22 cellular contexts compared by ENCODE assay signal in genomic region chr7:159311172-159311494, GRCh38.
DNase-seq lines count a peak whose midpoint lies in the region; ATAC-seq, FAIRE-seq and TF ChIP-seq lines count a peak whose summit lies in the region.
"Had no signal": no experiment of that assay in that cellular context is flagged by ENCODE, and none has a peak within 500 bp of the region (broad histone marks: within the 10 kb centered on the region; RNA-seq: fewer than 3 reads in every experiment).

No MANE protein-coding gene starts in this region.

- TF ChIP-seq CTCF in MCF 10A (IDR thresholded peaks at IDR 0.05; ENCODE audit: unreplicated experiment): no peak
- no peak for TF ChIP-seq CTCF in breast epithelium (IDR thresholded peaks at IDR 0.05)
- TF ChIP-seq CTCF in K562 (IDR thresholded peaks at IDR 0.05 in 2 of 3, conservative IDR thresholded peaks at IDR 0.05 in 1 of 3; ENCODE audit: insufficient read depth in 2 of 3, low read depth in 1 of 3, low read length in 3 of 3): no peak
- no peak for TF ChIP-seq CTCF in hepatocyte (IDR thresholded peaks at IDR 0.05; ENCODE audit: poor library complexity)

- H3K9me3 ChIP-seq in breast epithelium (no peaks in the 10 kb centered on the region), K562 (replicated peaks; ENCODE audit: control insufficient read depth, insufficient read depth, low read depth, low read length) (no peaks in the 10 kb centered on the region), hepatocyte (ENCODE audit: low read depth) (no peaks in the 10 kb centered on the region)

- H3K9me1 ChIP-seq in K562 (ENCODE audit: control insufficient read depth, insufficient read depth, low read length): no peaks in the 10 kb centered on the region

- H3K36me3 Mint-ChIP-seq in MCF 10A (ENCODE audit: insufficient read depth, unreplicated experiment): no peaks in the 10 kb centered on the region
- H3K36me3 Mint-ChIP-seq: CD4-positive, CD25-positive, alpha-beta regulatory T cell; CD8-positive, alpha-beta T cell had no signal

- H3K27me3 ChIP-seq in breast epithelium: no peaks in the 10 kb centered on the region
- no peaks in the 10 kb centered on the region for H3K27me3 ChIP-seq in K562 (ENCODE audit: control insufficient read depth in 2 of 2, insufficient read depth in 2 of 2, low read length in 2 of 2)
- no peaks in the 10 kb centered on the region for H3K27me3 ChIP-seq in hepatocyte
- H3K27me3 ChIP-seq: BLaER1 had no signal

- no peaks in the 10 kb centered on the region for H3K27me3 Mint-ChIP-seq in MCF 10A (ENCODE audit: insufficient read depth, unreplicated experiment)
- H3K27me3 Mint-ChIP-seq: B cell had no signal

- H3K4me3 ChIP-seq in breast epithelium: no peak overlapping the region
- no peak overlapping the region for H3K4me3 ChIP-seq in K562
- H3K4me3 ChIP-seq in hepatocyte: no peak overlapping the region
- H3K4me3 ChIP-seq: BLaER1, GM12878 had no signal

- H3K27ac ChIP-seq in breast epithelium (no peak overlapping the region), K562 (ENCODE audit: extremely low read depth, low read depth, low read length) (no peak overlapping the region), hepatocyte (peak overlapping the region; percentile 58)
- H3K27ac ChIP-seq: 22Rv1, BLaER1, C4-2B had no signal

- no peak for DNase-seq in MCF 10A (ENCODE audit: unreplicated experiment)
- no peak for DNase-seq in breast epithelium (ENCODE audit: low spot score in 2 of 2)
- DNase-seq in K562 (ENCODE audit: extremely low read depth in 1 of 4, low spot score in 3 of 4): no peak
- no peak for DNase-seq in hepatocyte (ENCODE audit: low spot score)
- no peak for DNase-seq in activated effector memory CD4-positive, alpha-beta T cell treated with Interleukin-2 at 50 U/mL for 16 hours
- no peak for DNase-seq in SW 1271 (lab: John Stamatoyannopoulos, UW)
- DNase-seq: CD4-positive, CD25-positive, alpha-beta regulatory T cell; CD8-positive, alpha-beta T cell; DMS 273 treated with DMSO at 0.1 percent for 48 hours; DMS79; EL; GDM1; GOT3; H7; HCEC 1CT had no signal

- H3K9me2 ChIP-seq in hepatocyte (replicated peaks; ENCODE audit: insufficient read depth): no peaks in the 10 kb centered on the region

- POLR2A ChIA-PET in MCF 10A (lab: Yijun Ruan, JAX): interaction anchor here (0.7 to 1.7 kb wide), 7 partner anchors 8 to 447 kb away, joined by 3 to 9 read pairs (median 4); no protein-coding TSS in a partner anchor
- POLR2A ChIA-PET in K562 (lab: Yijun Ruan, JAX): interaction anchor here (1.0 to 1.2 kb wide), 2 partner anchors 8 to 9 kb away, joined by 3 to 4 read pairs; no protein-coding TSS in a partner anchor

- intact Hi-C loops in MCF 10A (cut with micrococcal nuclease): no loop called here
- intact Hi-C loops in breast epithelium (cut with DNase I; ENCODE audit: low total_unique reads): no loop called here
- intact Hi-C loops in K562 (cut with micrococcal nuclease): no loop called here

- H3K4me1 ChIP-seq in breast epithelium: no peaks in the 10 kb centered on the region
- peaks cover 0 to 8% of the 10 kb centered on the region in 2 experiments; a peak in 2 of 5 replicates for H3K4me1 ChIP-seq in K562 (replicated peaks in 1 of 2; ENCODE audit: control insufficient read depth in 2 of 2, insufficient read depth in 2 of 2, low read length in 2 of 2)
- H3K4me1 ChIP-seq in hepatocyte (ENCODE audit: insufficient read depth): peaks cover 11% of the 10 kb centered on the region
- H3K4me1 ChIP-seq: BLaER1 had no signal

- BruUV-seq in MCF 10A (replicated peaks; lab: Mats Ljungman, UMichigan) (no TSS peak), K562 (replicated peaks; lab: Mats Ljungman, UMichigan) (no TSS peak)

- H3K36me3 ChIP-seq in breast epithelium (no peaks in the 10 kb centered on the region), K562 (ENCODE audit: control insufficient read depth, insufficient read depth, low read length) (no peaks in the 10 kb centered on the region), hepatocyte (replicated peaks; ENCODE audit: insufficient read depth, low read depth) (no peaks in the 10 kb centered on the region)
- H3K36me3 ChIP-seq: BLaER1 had no signal

- WGBS in K562 (ENCODE audit: insufficient coverage, low coverage, missing lambda C conversion rate): 0% methylated on average over 1 of the region's 1 CpG
- 100% methylated on average over 1 of the region's 1 CpG for WGBS in hepatocyte (ENCODE audit: low lambda C conversion rate, missing lambda C conversion rate)

- no peak overlapping the region for H3K4me3 Mint-ChIP-seq in MCF 10A (ENCODE audit: unreplicated experiment)
- H3K4me3 Mint-ChIP-seq: B cell; CD4-positive, CD25-positive, alpha-beta regulatory T cell; CD8-positive, alpha-beta T cell had no signal

- H2AFZ ChIP-seq in K562 (ENCODE audit: low read depth, low read length) (no peak overlapping the region), hepatocyte (peak overlapping the region; percentile 41)

- FAIRE-seq in K562 (lab: Jason Lieb, UNC): no peak
- FAIRE-seq: D721Med, GM12878 had no signal

- no peaks in the 10 kb centered on the region for H3K9me3 Mint-ChIP-seq in MCF 10A (ENCODE audit: unreplicated experiment)
- H3K9me3 Mint-ChIP-seq: CD8-positive, alpha-beta T cell had no signal

- H3K4me2 ChIP-seq in K562 (ENCODE audit: insufficient read depth, low read length) (peak overlapping the region; percentile 21; the same call in 1 of the 2 replicates), hepatocyte (no peak overlapping the region)
- H3K4me2 ChIP-seq: BLaER1 had no signal

- CTCF ChIA-PET in MCF 10A (lab: Yijun Ruan, JAX): interaction anchor here (0.6 kb wide), 2 partner anchors 199 to 334 kb away, joined by 3 read pairs; no protein-coding TSS in a partner anchor
- CTCF ChIA-PET in K562 (lab: Yijun Ruan, JAX; ENCODE audit: low intra/inter-chr PET ratio): no interaction called here

- no peaks in the 10 kb centered on the region for H3K79me2 ChIP-seq in K562 (ENCODE audit: control insufficient read depth, insufficient read depth, low read length)
- H3K79me2 ChIP-seq in hepatocyte: no peaks in the 10 kb centered on the region

- ATAC-seq in K562 (peak; percentile 77), GM18907 (IDR thresholded peaks at IDR 0.05; ENCODE audit: unreplicated experiment) (no peak)
- ATAC-seq: CD8-positive, alpha-beta T cell; GM12878 had no signal

- peaks cover 9% of the 10 kb centered on the region for H3K4me1 Mint-ChIP-seq in MCF 10A (ENCODE audit: insufficient read depth, unreplicated experiment)
- H3K4me1 Mint-ChIP-seq: B cell; CD4-positive, CD25-positive, alpha-beta regulatory T cell had no signal

- TF ChIP-seq POLR2A in breast epithelium (IDR thresholded peaks at IDR 0.05) (no peak), K562 (conservative IDR thresholded peaks at IDR 0.05) (no peak)

- no peak overlapping the region for H3K9ac ChIP-seq in K562 (ENCODE audit: insufficient read depth in 1 of 2, low read depth in 2 of 2, low read length in 2 of 2)
- H3K9ac ChIP-seq: BLaER1 had no signal

- in situ Hi-C loops in K562 (cut with MboI): no loop called here

- TF ChIP-seq EP300 in K562 (IDR thresholded peaks at IDR 0.05; ENCODE audit: low read length): no peak

- peak overlapping the region; percentile 77 for H3K27ac Mint-ChIP-seq in MCF 10A (ENCODE audit: low read depth, unreplicated experiment)
- H3K27ac Mint-ChIP-seq: B cell; CD4-positive, CD25-positive, alpha-beta regulatory T cell; CD8-positive, alpha-beta T cell had no signal

- TF ChIP-seq RAD21 in K562 (CRISPR knock-in tag; conservative IDR thresholded peaks at IDR 0.05 in 1 of 2, IDR thresholded peaks at IDR 0.05 in 1 of 2): no peak

- H4K20me1 ChIP-seq in K562 (replicated peaks; ENCODE audit: control insufficient read depth, insufficient read depth, low read length): no peaks in the 10 kb centered on the region
- H4K20me1 ChIP-seq in hepatocyte (ENCODE audit: insufficient read depth, poor library complexity, severe bottlenecking): no peaks in the 10 kb centered on the region
- H4K20me1 ChIP-seq: BLaER1 had no signal

TF ChIP-seq in K562, 482 proteins besides CTCF, POLR2A, EP300 and RAD21 (continues in another document):
- TF ChIP-seq GATAD2A (IDR thresholded peaks at IDR 0.05): no peak
- TF ChIP-seq MNT (conservative IDR thresholded peaks at IDR 0.05): 0 out of 4 replicates have a peak, but pooled peaks of 1 of the 2 experiments have one; percentile 5
- no peak for TF ChIP-seq SP2 (IDR thresholded peaks at IDR 0.05; ENCODE audit: extremely low read depth, low read depth, low read length, poor library complexity, severe bottlenecking)
- peak; percentile 5 for TF ChIP-seq HDAC3 (IDR thresholded peaks at IDR 0.05; ENCODE audit: borderline replicate concordance, partially characterized antibody)
- TF ChIP-seq TAL1 (IDR thresholded peaks at IDR 0.05): no peak
- no peak for TF ChIP-seq ZNF431 (CRISPR knock-in tag; IDR thresholded peaks at IDR 0.05)
- TF ChIP-seq NFIX (CRISPR knock-in tag; IDR thresholded peaks at IDR 0.05; ENCODE audit: low read depth): no peak
- TF ChIP-seq THRAP3 (IDR thresholded peaks at IDR 0.05; ENCODE audit: borderline replicate concordance): no peak
- no peak for TF ChIP-seq E2F4 (CRISPR knock-in tag; IDR thresholded peaks at IDR 0.05; ENCODE audit: low read depth)
- TF ChIP-seq MEIS2 (IDR thresholded peaks at IDR 0.05; ENCODE audit: partially characterized antibody): no peak
- no peak for TF ChIP-seq SRSF9 (IDR thresholded peaks at IDR 0.05; ENCODE audit: borderline replicate concordance, low read depth, low read length)
- no peak for TF ChIP-seq YBX1 (IDR thresholded peaks at IDR 0.05)
